10 cellular contexts compared by ENCODE assay signal in genomic region chr20:43508604-43509040, GRCh38. TPM values are rescaled to one million over a fixed set of nuclear protein-coding genes. Genes with fewer than 3 reads are reported as not detected.
DNase-seq lines count a peak whose midpoint lies in the region; ATAC-seq and TF ChIP-seq lines count a peak whose summit lies in the region.
"Had no signal": no experiment of that assay in that cellular context is flagged by ENCODE, and none has a peak within 500 bp of the region (broad histone marks: within the 10 kb centered on the region; RNA-seq: fewer than 3 reads in every experiment).

No MANE protein-coding gene starts in this region.

- H3K36me3 ChIP-seq in PC-9 (ENCODE audit: low read depth) (no peaks in the 10 kb centered on the region), psoas muscle (ENCODE audit: insufficient read depth in 1 of 2, low read depth in 1 of 2) (no peaks in the 10 kb centered on the region)

- H3K9me3 Mint-ChIP-seq in activated CD8-positive, alpha-beta T cell treated with anti-CD3 and anti-CD28 coated beads, Interleukin-2, amount 10 ng/mL, durations not matched to agents 7 days and 5 days (ENCODE audit: insufficient read depth) = no peaks in the 10 kb centered on the region
- H3K9me3 Mint-ChIP-seq in activated CD8-positive, alpha-beta T cell treated with anti-CD3 and anti-CD28 coated beads for 36 hours = no peaks in the 10 kb centered on the region

- peak overlapping the region; percentile 95 for H3K4me2 ChIP-seq in PC-9

- intact Hi-C loops in activated CD8-positive, alpha-beta T cell treated with anti-CD3 and anti-CD28 coated beads for 36 hours (cut with micrococcal nuclease) = no loop called here
- intact Hi-C loops in PC-9 (cut with micrococcal nuclease; ENCODE audit: unreplicated experiment) = no loop called here
- intact Hi-C loops in psoas muscle (cut with DNase I) = loop anchor here in 1 of 2 donors (5.0 kb wide), 1 partner anchor 46 kb away; no protein-coding TSS in a partner anchor

- H2AFZ ChIP-seq in PC-9 = peak overlapping the region; percentile 99; the same call in 1 of the 2 replicates

- peaks cover 30% of the 10 kb centered on the region; the same call in 1 of the 2 replicates for H3K27me3 ChIP-seq in PC-9 (ENCODE audit: insufficient read depth, low read depth)
- peaks cover 0 to 30% (median 6%) of the 10 kb centered on the region in 3 donors for H3K27me3 ChIP-seq in psoas muscle (ENCODE audit: insufficient read depth in 3 of 3, low read length in 2 of 3)

- no peak overlapping the region for H3K27ac Mint-ChIP-seq in activated CD8-positive, alpha-beta T cell treated with anti-CD3 and anti-CD28 coated beads, Interleukin-2, amount 10 ng/mL, durations not matched to agents 7 days and 5 days
- no peak overlapping the region for H3K27ac Mint-ChIP-seq in activated CD8-positive, alpha-beta T cell treated with anti-CD3 and anti-CD28 coated beads for 36 hours

- WGBS in psoas muscle, 3 donors = 84 to 88% (median 87%) methylated on average over 11 of the region's 11 CpGs

- CTCF ChIA-PET in activated CD8-positive, alpha-beta T cell treated with anti-CD3 and anti-CD28 coated beads, Interleukin-2, amount 10 ng/mL, durations not matched to agents 7 days and 5 days (lab: Charles Lee) = interaction anchor here (1.1 kb wide), 1 partner anchor 21 kb away, joined by 3 read pairs; no protein-coding TSS in a partner anchor
- CTCF ChIA-PET in activated CD8-positive, alpha-beta T cell treated with anti-CD3 and anti-CD28 coated beads for 36 hours (lab: Charles Lee) = interaction anchor here (1.8 kb wide), 1 partner anchor 59 kb away, joined by 4 read pairs; no protein-coding TSS in a partner anchor
- CTCF ChIA-PET in PC-9 (lab: Charles Lee) = no interaction called here

- TF ChIP-seq CTCF in activated CD8-positive, alpha-beta T cell treated with anti-CD3 and anti-CD28 coated beads for 36 hours (IDR thresholded peaks at IDR 0.05) = no peak
- no peak for TF ChIP-seq CTCF in PC-9 (conservative IDR thresholded peaks at IDR 0.05)
- no peak for TF ChIP-seq CTCF in fibroblast of mammary gland (conservative IDR thresholded peaks at IDR 0.05; ENCODE audit: control insufficient read depth, insufficient read depth, low read depth, low read length)
- no peak for TF ChIP-seq CTCF in psoas muscle (IDR thresholded peaks at IDR 0.05)

- H3K27ac ChIP-seq in PC-9 (no peak overlapping the region), psoas muscle (no peak overlapping the region)

- H3K4me1 Mint-ChIP-seq in activated CD8-positive, alpha-beta T cell treated with anti-CD3 and anti-CD28 coated beads, Interleukin-2, amount 10 ng/mL, durations not matched to agents 7 days and 5 days (ENCODE audit: low read depth) = peaks cover 8% of the 10 kb centered on the region
- H3K4me1 Mint-ChIP-seq in activated CD8-positive, alpha-beta T cell treated with anti-CD3 and anti-CD28 coated beads for 36 hours (ENCODE audit: low read depth) = no peaks in the 10 kb centered on the region

- POLR2A ChIA-PET in activated CD8-positive, alpha-beta T cell treated with anti-CD3 and anti-CD28 coated beads, Interleukin-2, amount 10 ng/mL, durations not matched to agents 7 days and 5 days (lab: Charles Lee) = interaction anchor here (1.0 kb wide), 1 partner anchor 51 kb away, joined by 6 read pairs; the partner anchor contains the start of gene SRSF6
- POLR2A ChIA-PET in activated CD8-positive, alpha-beta T cell treated with anti-CD3 and anti-CD28 coated beads for 36 hours (lab: Charles Lee) = interaction anchor here (0.7 to 1.7 kb wide), 2 partner anchors 52 to 82 kb away, joined by 3 to 4 read pairs; partner anchors contain the start of gene IFT52
- POLR2A ChIA-PET in PC-9 (lab: Charles Lee; ENCODE audit: unreplicated experiment) = no interaction called here

- H3K36me3 Mint-ChIP-seq in activated CD8-positive, alpha-beta T cell treated with anti-CD3 and anti-CD28 coated beads, Interleukin-2, amount 10 ng/mL, durations not matched to agents 7 days and 5 days (ENCODE audit: low read depth) = no peaks in the 10 kb centered on the region
- no peaks in the 10 kb centered on the region for H3K36me3 Mint-ChIP-seq in activated CD8-positive, alpha-beta T cell treated with anti-CD3 and anti-CD28 coated beads for 36 hours (ENCODE audit: low read depth)

- no TSS peak for BruUV-seq in PC-9 (replicated peaks; lab: Mats Ljungman, UMichigan)

- peak overlapping the region; percentile 62 for H3K4me3 Mint-ChIP-seq in activated CD8-positive, alpha-beta T cell treated with anti-CD3 and anti-CD28 coated beads, Interleukin-2, amount 10 ng/mL, durations not matched to agents 7 days and 5 days
- no peak overlapping the region for H3K4me3 Mint-ChIP-seq in activated CD8-positive, alpha-beta T cell treated with anti-CD3 and anti-CD28 coated beads for 36 hours

- H3K4me3 ChIP-seq in PC-9 = peak overlapping the region; percentile 97
- peak overlapping the region; percentile 52 for H3K4me3 ChIP-seq in fibroblast of mammary gland (ENCODE audit: control insufficient read depth, low read depth, low read length)
- H3K4me3 ChIP-seq in psoas muscle = peak overlapping the region; percentile 69

- H3K27me3 Mint-ChIP-seq in activated CD8-positive, alpha-beta T cell treated with anti-CD3 and anti-CD28 coated beads, Interleukin-2, amount 10 ng/mL, durations not matched to agents 7 days and 5 days (ENCODE audit: low read depth) = peaks cover 36% of the 10 kb centered on the region
- H3K27me3 Mint-ChIP-seq in activated CD8-positive, alpha-beta T cell treated with anti-CD3 and anti-CD28 coated beads for 36 hours = peaks cover 35% of the 10 kb centered on the region

- peaks cover 9% of the 10 kb centered on the region; the same call in 1 of the 2 replicates for H3K4me1 ChIP-seq in PC-9 (replicated peaks; ENCODE audit: insufficient read depth)
- H3K4me1 ChIP-seq in psoas muscle = no peaks in the 10 kb centered on the region

- no peaks in the 10 kb centered on the region for H3K9me2 ChIP-seq in PC-9 (ENCODE audit: insufficient read depth)

- H3K79me2 ChIP-seq in PC-9 (ENCODE audit: low read depth) = no peaks in the 10 kb centered on the region

- no peak for ATAC-seq in activated CD8-positive, alpha-beta T cell treated with anti-CD3 and anti-CD28 coated beads, Interleukin-2, amount 10 ng/mL, durations not matched to agents 7 days and 5 days
- ATAC-seq in activated CD8-positive, alpha-beta T cell treated with anti-CD3 and anti-CD28 coated beads for 36 hours = no peak
- ATAC-seq in psoas muscle = no peak
- no peak for ATAC-seq in GM19351 (IDR thresholded peaks at IDR 0.05; ENCODE audit: unreplicated experiment)

- no peaks in the 10 kb centered on the region for H4K20me1 ChIP-seq in PC-9 (ENCODE audit: insufficient read depth)

- H3K9me3 ChIP-seq in PC-9 (ENCODE audit: insufficient read depth, low read depth) = no peaks in the 10 kb centered on the region
- H3K9me3 ChIP-seq in psoas muscle = no peaks in the 10 kb centered on the region

- peaks cover 12% of the 10 kb centered on the region; the same call in 1 of the 2 replicates for H3F3A ChIP-seq in PC-9 (ENCODE audit: insufficient read depth, low read depth)

- no peak for DNase-seq in activated CD8-positive, alpha-beta T cell treated with anti-CD3 and anti-CD28 coated beads, Interleukin-2, amount 10 ng/mL, durations not matched to agents 7 days and 5 days
- DNase-seq in activated CD8-positive, alpha-beta T cell treated with anti-CD3 and anti-CD28 coated beads for 36 hours = no peak
- DNase-seq in PC-9 (no peak), fibroblast of mammary gland (ENCODE audit: low read depth) (no peak), psoas muscle (no peak), GM19240 (ENCODE audit: insufficient read length, low spot score) (no peak), HPDE6-E6E7 (ENCODE audit: extremely low spot score) (no peak)
- DNase-seq: NCI-H1417, nucleus accumbens had no signal

RNA-seq across cellular contexts. Expression of gene L3MBTL1, which starts 1.1 kb away (rescaled TPM):
- total RNA-seq in activated CD8-positive, alpha-beta T cell treated with anti-CD3 and anti-CD28 coated beads, Interleukin-2, amount 10 ng/mL, durations not matched to agents 7 days and 5 days = 1 to 10 TPM; 5.6 to 6.7 TPM
- 1 to 10 TPM; 7.0 to 7.3 TPM for total RNA-seq in activated CD8-positive, alpha-beta T cell treated with anti-CD3 and anti-CD28 coated beads for 36 hours
- total RNA-seq in PC-9 (2021) (34.9 and 42.7 TPM in 2 replicates), psoas muscle (1 to 10 TPM; 2.2 to 4.2 (median 3.5) TPM)
- polyA plus RNA-seq in psoas muscle = 1 to 10 TPM in 2 of 3 donors, under 1 TPM in 1; 0.82 to 4.3 (median 1.4) TPM

RNA-seq across cellular contexts. Expression of gene SGK2, which starts 50.2 kb away (rescaled TPM):
- total RNA-seq in activated CD8-positive, alpha-beta T cell treated with anti-CD3 and anti-CD28 coated beads, Interleukin-2, amount 10 ng/mL, durations not matched to agents 7 days and 5 days = under 1 TPM in 1 of 2 experiments, not detected in 1; 0.10 TPM
- under 1 TPM; 0.16 to 0.50 TPM for total RNA-seq in activated CD8-positive, alpha-beta T cell treated with anti-CD3 and anti-CD28 coated beads for 36 hours
- total RNA-seq in PC-9 (2021) (3.1 and 3.7 TPM in 2 replicates), psoas muscle (under 1 TPM in 1 of 4 donors, not detected in 3; 0.13 TPM)
- under 1 TPM; 0.04 to 0.53 (median 0.16) TPM for polyA plus RNA-seq in psoas muscle

RNA-seq across cellular contexts. Expression of gene SRSF6, which starts 50.9 kb away (rescaled TPM):
- 100 to 1,000 TPM; 141 to 142 TPM for total RNA-seq in activated CD8-positive, alpha-beta T cell treated with anti-CD3 and anti-CD28 coated beads, Interleukin-2, amount 10 ng/mL, durations not matched to agents 7 days and 5 days
- 100 to 1,000 TPM; 112 to 114 TPM for total RNA-seq in activated CD8-positive, alpha-beta T cell treated with anti-CD3 and anti-CD28 coated beads for 36 hours
- total RNA-seq in PC-9 (2021) (100 and 136 TPM in 2 replicates), psoas muscle (10 to 100 TPM; 33.8 to 76.9 (median 53.3) TPM)
- polyA plus RNA-seq in psoas muscle = 10 to 100 TPM; 26.3 to 38.9 (median 26.7) TPM
